ENCODE assay signal across 2 cellular contexts in genomic region chr19:355134-355533, GRCh38.
TF ChIP-seq lines count a peak whose summit lies in the region.

No MANE protein-coding gene starts in this region.

TF ChIP-seq in GM12878, 131 proteins besides CTCF, POLR2A, EP300 and RAD21 (continued from another document):
- TF ChIP-seq BCL3 (IDR thresholded peaks at IDR 0.05; ENCODE audit: borderline replicate concordance, insufficient read depth, low read depth, low read length, poor library complexity, severe bottlenecking), result peak; percentile 81

TF ChIP-seq in HEK293T, 16 proteins besides CTCF, POLR2A, EP300 and RAD21:
- no peak for TF ChIP-seq ELF4 (IDR thresholded peaks at IDR 0.05)
- no peak for TF ChIP-seq FOXM1 (IDR thresholded peaks at IDR 0.05; ENCODE audit: borderline replicate concordance)
- TF ChIP-seq ARNT (IDR thresholded peaks at IDR 0.05), result no peak
- TF ChIP-seq ZNF384 (IDR thresholded peaks at IDR 0.05), result no peak
- no peak for TF ChIP-seq SP1 (IDR thresholded peaks at IDR 0.05)
- TF ChIP-seq SUZ12 (IDR thresholded peaks at IDR 0.05), result no peak
- no peak for TF ChIP-seq LEF1 (IDR thresholded peaks at IDR 0.05; ENCODE audit: borderline replicate concordance)
- TF ChIP-seq CTBP1 (IDR thresholded peaks at IDR 0.05; ENCODE audit: borderline replicate concordance), result no peak
- TF ChIP-seq PKNOX1 (IDR thresholded peaks at IDR 0.05), result no peak
- TF ChIP-seq FOXA1 (IDR thresholded peaks at IDR 0.05), result no peak
- no peak for TF ChIP-seq BHLHE40 (IDR thresholded peaks at IDR 0.05; ENCODE audit: borderline replicate concordance)
- no peak for TF ChIP-seq FOXK2 (IDR thresholded peaks at IDR 0.05)
- TF ChIP-seq L3MBTL2 (conservative IDR thresholded peaks at IDR 0.05), result no peak
- no peak for TF ChIP-seq NFRKB (IDR thresholded peaks at IDR 0.05)
- TF ChIP-seq HDGF (IDR thresholded peaks at IDR 0.05; ENCODE audit: borderline replicate concordance), result no peak
- no peak for TF ChIP-seq TARDBP (IDR thresholded peaks at IDR 0.05)
